17 cellular contexts compared by ENCODE assay signal in the genomic region with DNA sequence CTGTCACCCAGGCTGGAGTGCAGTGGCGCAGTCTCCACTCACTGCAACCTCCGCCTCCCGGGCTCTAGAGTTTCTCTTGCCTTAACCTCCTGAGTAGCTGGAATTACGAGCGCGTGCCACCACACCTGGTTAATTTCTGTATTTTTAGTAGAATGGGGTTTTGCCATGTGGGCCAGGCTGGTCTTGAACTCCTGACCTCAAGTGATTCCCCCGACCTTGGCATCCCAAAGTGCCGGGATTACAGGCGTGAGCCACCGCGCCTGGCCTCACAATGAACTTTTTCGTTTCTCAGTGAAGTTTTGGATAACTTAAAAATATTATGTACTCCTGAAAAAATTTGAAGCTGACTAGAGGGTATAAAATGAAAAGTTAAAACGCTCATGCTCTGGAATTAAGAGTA. TPM values are rescaled to one million over a fixed set of nuclear protein-coding genes. Genes with fewer than 3 reads are reported as not detected.
DNase-seq lines count a peak whose midpoint lies in the region; ATAC-seq and TF ChIP-seq lines count a peak whose summit lies in the region.
"Had no signal": no experiment of that assay in that cellular context is flagged by ENCODE, and none has a peak within 500 bp of the region (broad histone marks: within the 10 kb centered on the region; RNA-seq: fewer than 3 reads in every experiment).

No MANE protein-coding gene starts in this region.

- H3K4me3 ChIP-seq in endodermal cell (ENCODE audit: low read length): no peak overlapping the region
- H3K4me3 ChIP-seq: A549; BLaER1 treated with 17β-estradiol and CSF1 and Interleukin-3, amounts not matched to agents 10 nM and 100 nM had no signal

- H3K27me3 ChIP-seq in endodermal cell (ENCODE audit: control insufficient read depth, insufficient read depth, low read length, poor library complexity, severe bottlenecking): no peaks in the 10 kb centered on the region
- H3K27me3 ChIP-seq: BLaER1 treated with 17β-estradiol and CSF1 and Interleukin-3, amounts not matched to agents 10 nM and 100 nM had no signal

- peaks cover 18% of the 10 kb centered on the region for H3K4me1 Mint-ChIP-seq in activated T-cell treated with anti-CD3 and anti-CD28 coated beads, Interleukin-2, amount 50 U/mL, for 24 hours (ENCODE audit: low read depth)
- H3K4me1 Mint-ChIP-seq in activated T-cell treated with anti-CD3 and anti-CD28 coated beads, Interleukin-2, amount 50 U/mL, for 72 hours (ENCODE audit: low read depth): peaks cover 16% of the 10 kb centered on the region
- peaks cover 18% of the 10 kb centered on the region for H3K4me1 Mint-ChIP-seq in endodermal cell
- peaks cover 21% of the 10 kb centered on the region for H3K4me1 Mint-ChIP-seq in activated naive CD8-positive, alpha-beta T cell treated with anti-CD3 and anti-CD28 coated beads, Interleukin-2, amount 50 U/mL, for 24 hours

- no peak for TF ChIP-seq CTCF in endodermal cell (conservative IDR thresholded peaks at IDR 0.05)

- DNase-seq in activated T-cell treated with anti-CD3 and anti-CD28 coated beads, Interleukin-2, amount 50 U/mL, for 24 hours: no peak
- DNase-seq in activated T-cell treated with anti-CD3 and anti-CD28 coated beads, Interleukin-2, amount 50 U/mL, for 72 hours: no peak
- DNase-seq in endodermal cell (no peak), SK-N-DZ (ENCODE audit: low spot score) (no peak)
- DNase-seq in activated naive CD8-positive, alpha-beta T cell treated with anti-CD3 and anti-CD28 coated beads, Interleukin-2, amount 50 U/mL, for 24 hours: no peak
- DNase-seq: AML-193; Caco-2; Calu3; CD4-positive, alpha-beta T cell; CD8-positive, alpha-beta T cell; DMS79 treated with DMSO at 0.1 percent for 48 hours; GF-D8 had no signal

- H3K36me3 Mint-ChIP-seq in activated T-cell treated with anti-CD3 and anti-CD28 coated beads, Interleukin-2, amount 50 U/mL, for 24 hours (ENCODE audit: low read depth): peaks cover 27% of the 10 kb centered on the region
- peaks cover 0 to 2% of the 10 kb centered on the region in 2 donors for H3K36me3 Mint-ChIP-seq in activated T-cell treated with anti-CD3 and anti-CD28 coated beads, Interleukin-2, amount 50 U/mL, for 72 hours (ENCODE audit: insufficient read depth in 2 of 2)
- peaks cover 17% of the 10 kb centered on the region for H3K36me3 Mint-ChIP-seq in endodermal cell (ENCODE audit: low read depth)
- H3K36me3 Mint-ChIP-seq in activated naive CD8-positive, alpha-beta T cell treated with anti-CD3 and anti-CD28 coated beads, Interleukin-2, amount 50 U/mL, for 24 hours (ENCODE audit: low read depth): peaks cover 1% of the 10 kb centered on the region

- no peak overlapping the region for H3K27ac ChIP-seq in endodermal cell (ENCODE audit: low read depth, low read length)
- H3K27ac ChIP-seq: 22Rv1; A549; BLaER1 treated with 17β-estradiol and CSF1 and Interleukin-3, amounts not matched to agents 10 nM and 100 nM; C4-2B had no signal

- H3K4me1 ChIP-seq in endodermal cell (ENCODE audit: control insufficient read depth, insufficient read depth, low read length): no peaks in the 10 kb centered on the region
- H3K4me1 ChIP-seq: Caco-2 had no signal

- WGBS in endodermal cell (ENCODE audit: insufficient coverage in 1 of 2, insufficient read length in 1 of 2), 2 experiments: 95 to 98% methylated on average over 4 to 13 of the region's 13 CpGs

- no peak overlapping the region for H3K4me3 Mint-ChIP-seq in activated T-cell treated with anti-CD3 and anti-CD28 coated beads, Interleukin-2, amount 50 U/mL, for 24 hours
- H3K4me3 Mint-ChIP-seq in activated T-cell treated with anti-CD3 and anti-CD28 coated beads, Interleukin-2, amount 50 U/mL, for 72 hours: no peak overlapping the region
- no peak overlapping the region for H3K4me3 Mint-ChIP-seq in endodermal cell
- H3K4me3 Mint-ChIP-seq in activated naive CD8-positive, alpha-beta T cell treated with anti-CD3 and anti-CD28 coated beads, Interleukin-2, amount 50 U/mL, for 24 hours: no peak overlapping the region
- H3K4me3 Mint-ChIP-seq: B cell; CD4-positive, alpha-beta T cell; CD8-positive, alpha-beta T cell had no signal

- H3K36me3 ChIP-seq in endodermal cell (ENCODE audit: control insufficient read depth, insufficient read depth, low read length): peaks cover 13% of the 10 kb centered on the region

- H3K9me3 ChIP-seq in endodermal cell (ENCODE audit: control insufficient read depth, low read length): no peaks in the 10 kb centered on the region
- H3K9me3 ChIP-seq: A549; BLaER1 treated with 17β-estradiol and CSF1 and Interleukin-3, amounts not matched to agents 10 nM and 100 nM; Caco-2 had no signal

- H3K9ac ChIP-seq in endodermal cell (ENCODE audit: extremely low read depth, low read length, poor library complexity, severe bottlenecking): no peak overlapping the region
- H3K9ac ChIP-seq: BLaER1 treated with 17β-estradiol and CSF1 and Interleukin-3, amounts not matched to agents 10 nM and 100 nM had no signal

- H3K27me3 Mint-ChIP-seq in activated T-cell treated with anti-CD3 and anti-CD28 coated beads, Interleukin-2, amount 50 U/mL, for 24 hours: no peaks in the 10 kb centered on the region
- no peaks in the 10 kb centered on the region for H3K27me3 Mint-ChIP-seq in activated T-cell treated with anti-CD3 and anti-CD28 coated beads, Interleukin-2, amount 50 U/mL, for 72 hours (ENCODE audit: low read depth)
- H3K27me3 Mint-ChIP-seq in endodermal cell (ENCODE audit: insufficient read depth): no peaks in the 10 kb centered on the region
- H3K27me3 Mint-ChIP-seq in activated naive CD8-positive, alpha-beta T cell treated with anti-CD3 and anti-CD28 coated beads, Interleukin-2, amount 50 U/mL, for 24 hours: no peaks in the 10 kb centered on the region
- H3K27me3 Mint-ChIP-seq: B cell; CD4-positive, alpha-beta T cell had no signal

- peak overlapping the region; percentile 29 for H3K27ac Mint-ChIP-seq in activated T-cell treated with anti-CD3 and anti-CD28 coated beads, Interleukin-2, amount 50 U/mL, for 24 hours
- H3K27ac Mint-ChIP-seq in activated T-cell treated with anti-CD3 and anti-CD28 coated beads, Interleukin-2, amount 50 U/mL, for 72 hours: no peak overlapping the region
- peak overlapping the region; percentile 2 for H3K27ac Mint-ChIP-seq in endodermal cell
- no peak overlapping the region for H3K27ac Mint-ChIP-seq in activated naive CD8-positive, alpha-beta T cell treated with anti-CD3 and anti-CD28 coated beads, Interleukin-2, amount 50 U/mL, for 24 hours
- H3K27ac Mint-ChIP-seq: B cell; CD4-positive, alpha-beta T cell; CD8-positive, alpha-beta T cell had no signal

- H3K9me3 Mint-ChIP-seq in activated T-cell treated with anti-CD3 and anti-CD28 coated beads, Interleukin-2, amount 50 U/mL, for 24 hours: no peaks in the 10 kb centered on the region
- no peaks in the 10 kb centered on the region for H3K9me3 Mint-ChIP-seq in activated T-cell treated with anti-CD3 and anti-CD28 coated beads, Interleukin-2, amount 50 U/mL, for 72 hours
- no peaks in the 10 kb centered on the region for H3K9me3 Mint-ChIP-seq in endodermal cell
- H3K9me3 Mint-ChIP-seq in activated naive CD8-positive, alpha-beta T cell treated with anti-CD3 and anti-CD28 coated beads, Interleukin-2, amount 50 U/mL, for 24 hours: no peaks in the 10 kb centered on the region
- H3K9me3 Mint-ChIP-seq: CD4-positive, alpha-beta T cell; CD8-positive, alpha-beta T cell had no signal

- ATAC-seq in activated T-cell treated with anti-CD3 and anti-CD28 coated beads, Interleukin-2, amount 50 U/mL, for 72 hours (replicated peaks in 1 of 2): no peak
- no peak for ATAC-seq in activated naive CD8-positive, alpha-beta T cell treated with anti-CD3 and anti-CD28 coated beads, Interleukin-2, amount 50 U/mL, for 24 hours
- ATAC-seq: CD8-positive, alpha-beta T cell had no signal

RNA-seq across cellular contexts. Expression of a gene that starts 59.5 kb away (rescaled TPM):
- 10 to 100 TPM; 27.7 to 37.3 TPM for total RNA-seq in activated T-cell treated with anti-CD3 and anti-CD28 coated beads, Interleukin-2, amount 50 U/mL, for 72 hours
- total RNA-seq in endodermal cell: 10 to 100 TPM; 31.8 to 33.3 TPM
- 31.3 TPM for polyA plus RNA-seq in endodermal cell (2013, experiment 1 of 2)
- 23.6 TPM for polyA plus RNA-seq in endodermal cell (2013, experiment 2 of 2)
- polyA plus RNA-seq in SK-N-DZ (2014; cell fraction: cytosol; rRNA removed): 26.7 and 29.7 TPM in 2 replicates
- polyA plus RNA-seq in SK-N-DZ (2014; cell fraction: nucleus; rRNA removed): 24.8 and 35.0 TPM in 2 replicates

Comparison
In these comparisons a context has a peak if more than half of its experiments do, and no peak if none do; other contexts are left out.
1. H3K27ac Mint-ChIP-seq: peak in activated T-cell treated with anti-CD3 and anti-CD28 coated beads, Interleukin-2, amount 50 U/mL, for 24 hours (single experiment) and endodermal cell (single experiment); none in activated T-cell treated with anti-CD3 and anti-CD28 coated beads, Interleukin-2, amount 50 U/mL, for 72 hours (single experiment) and activated naive CD8-positive, alpha-beta T cell treated with anti-CD3 and anti-CD28 coated beads, Interleukin-2, amount 50 U/mL, for 24 hours (single experiment).